Comparison of ENCODE assay signal across 23 cellular contexts in genomic region chr18:69727912-69728572, GRCh38.
DNase-seq lines count a peak whose midpoint lies in the region; FAIRE-seq and TF ChIP-seq lines count a peak whose summit lies in the region.
"Had no signal": no experiment of that assay in that cellular context is flagged by ENCODE, and none has a peak within 500 bp of the region (broad histone marks: within the 10 kb centered on the region; RNA-seq: fewer than 3 reads in every experiment).

No MANE protein-coding gene starts in this region.

- H3K36me3 Mint-ChIP-seq in nephron progenitor cell (ENCODE audit: low read depth) = peaks cover 22% of the 10 kb centered on the region
- H3K36me3 Mint-ChIP-seq: CD8-positive, alpha-beta T cell; IgD-negative memory B cell had no signal

- no peak overlapping the region for H3K4me3 Mint-ChIP-seq in nephron progenitor cell
- H3K4me3 Mint-ChIP-seq: CD8-positive, alpha-beta T cell; IgD-negative memory B cell had no signal

- H3K9me3 Mint-ChIP-seq in nephron progenitor cell = no peaks in the 10 kb centered on the region
- H3K9me3 Mint-ChIP-seq: CD8-positive, alpha-beta T cell had no signal

- FAIRE-seq in D721Med (lab: Jason Lieb, UNC) = peak; percentile 100
- FAIRE-seq: A549 had no signal

- H3K27ac Mint-ChIP-seq in nephron progenitor cell = peak overlapping the region; percentile 67
- H3K27ac Mint-ChIP-seq: CD8-positive, alpha-beta T cell; IgD-negative memory B cell had no signal

- peaks cover 23% of the 10 kb centered on the region for H3K4me1 Mint-ChIP-seq in nephron progenitor cell
- H3K4me1 Mint-ChIP-seq: IgD-negative memory B cell had no signal

- no peak for TF ChIP-seq CTCF in D721Med (IDR thresholded peaks at IDR 0.05; ENCODE audit: insufficient read depth, missing control alignments)
- no peak for TF ChIP-seq CTCF in nephron progenitor cell (IDR thresholded peaks at IDR 0.05)

- intact Hi-C loops in head of caudate nucleus (cut with DNase I) = no loop called here

- DNase-seq in D721Med (ENCODE audit: insufficient read length, low spot score) (peak; percentile 49), NCI-H82 treated with DMSO at 0.1 percent for 48 hours (lab: John Stamatoyannopoulos, UW; ENCODE audit: unreplicated experiment) (peak; percentile 84), amniotic epithelial cell (ENCODE audit: low read depth) (peak; percentile 82), nephron progenitor cell (no peak), head of caudate nucleus (no peak), DMS79 (lab: John Stamatoyannopoulos, UW) (no peak), hippocampal formation (lab: John Stamatoyannopoulos, UW) (no peak)
- DNase-seq: Calu3; CD8-positive, alpha-beta T cell; DMS79 treated with DMSO at 0.1 percent for 48 hours; GM23248; Kasumi-1; MM.1S; NCI-H1092 treated with DMSO at 0.1 percent for 48 hours; NCI-H146; NCI-H2081; NCI-H2171 treated with DMSO at 0.1 percent for 48 hours; NCI-H446 treated with DMSO at 0.1 percent for 48 hours; NCI-H748 treated with DMSO at 0.1 percent for 48 hours; RPMI8226; SHP77 treated with DMSO at 0.1 percent for 48 hours had no signal

- H3K27me3 Mint-ChIP-seq in nephron progenitor cell (ENCODE audit: low read depth, poor library complexity) = no peaks in the 10 kb centered on the region
- H3K27me3 Mint-ChIP-seq: IgD-negative memory B cell had no signal

Comparison
In these comparisons a context has a peak if more than half of its experiments do, and no peak if none do; other contexts are left out.
1. DNase-seq: peak in D721Med (single experiment), NCI-H82 treated with DMSO at 0.1 percent for 48 hours (single experiment) and amniotic epithelial cell (single experiment); none in nephron progenitor cell (single experiment), head of caudate nucleus (0 of 42), DMS79 (single experiment) and hippocampal formation (0 of 2).